Comparison of ENCODE assay signal across 9 cellular contexts in the genomic region with DNA sequence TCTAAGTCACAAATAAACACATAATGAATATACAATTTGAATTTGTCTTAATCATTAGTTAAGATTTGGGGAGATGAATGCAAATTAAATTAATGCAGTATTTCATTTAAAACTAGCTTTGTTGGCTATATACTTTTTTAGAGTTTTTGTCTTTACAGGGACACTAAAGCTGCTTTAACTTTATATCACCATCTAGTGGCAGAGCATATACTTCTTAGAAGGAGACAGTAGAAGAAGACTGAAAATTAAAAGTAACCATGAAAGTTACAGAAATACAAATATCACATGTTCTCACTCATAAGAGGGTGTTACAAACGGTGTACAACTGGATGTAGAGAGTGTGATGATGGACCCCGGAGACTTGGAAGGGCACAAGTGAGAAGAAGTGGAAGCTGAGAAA.
DNase-seq lines count a peak whose midpoint lies in the region; TF ChIP-seq lines count a peak whose summit lies in the region.
"Had no signal": no experiment of that assay in that cellular context is flagged by ENCODE, and none has a peak within 500 bp of the region (broad histone marks: within the 10 kb centered on the region; RNA-seq: fewer than 3 reads in every experiment).

No MANE protein-coding gene starts in this region.

- no peak overlapping the region for H3K9ac ChIP-seq in adipocyte (ENCODE audit: low read length)

- intact Hi-C loops in tibial artery (cut with DNase I; ENCODE audit: low total_unique reads): no loop called here

- H3K27me3 ChIP-seq in adipocyte (replicated peaks; ENCODE audit: control insufficient read depth, insufficient read depth, low read length) (no peaks in the 10 kb centered on the region), tibial artery (no peaks in the 10 kb centered on the region)

- H3K9me3 ChIP-seq in adipocyte (ENCODE audit: control insufficient read depth, low read length) (no peaks in the 10 kb centered on the region), tibial artery (no peaks in the 10 kb centered on the region)

- no peaks in the 10 kb centered on the region for H3K4me1 ChIP-seq in adipocyte (ENCODE audit: control insufficient read depth, insufficient read depth, low read length)
- no peaks in the 10 kb centered on the region for H3K4me1 ChIP-seq in tibial artery

- H3K27ac ChIP-seq in tibial artery: no peak overlapping the region
- H3K27ac ChIP-seq: SK-N-MC had no signal

- TF ChIP-seq CTCF in LNCaP clone FGC (IDR thresholded peaks at IDR 0.05; ENCODE audit: control insufficient read depth, extremely low read depth, insufficient read depth) (peak; percentile 62), tibial artery (IDR thresholded peaks at IDR 0.05) (no peak)

- DNase-seq in NOMO-1 treated with DMSO at 0.1 percent for 48 hours (lab: John Stamatoyannopoulos, UW; ENCODE audit: unreplicated experiment): peak; percentile 28
- no peak for DNase-seq in NOMO-1 treated with dmso at 0.1 percent for 144 hours (lab: John Stamatoyannopoulos, UW; ENCODE audit: unreplicated experiment)
- peak; percentile 10 for DNase-seq in LNCaP clone FGC (ENCODE audit: low read depth)
- peak; percentile 62 for DNase-seq in adipocyte (ENCODE audit: low read depth)
- peak; percentile 62 for DNase-seq in renal cortical epithelial cell (ENCODE audit: low read depth)
- DNase-seq in tibial artery: no peak
- DNase-seq in mucosa of gallbladder (ENCODE audit: low spot score): no peak
- no peak for DNase-seq in effector CD4-positive, alpha-beta T cell

- no peak overlapping the region for H3K4me3 ChIP-seq in LNCaP clone FGC (ENCODE audit: low read depth, low read length)
- no peak overlapping the region for H3K4me3 ChIP-seq in adipocyte (ENCODE audit: low read length)
- H3K4me3 ChIP-seq in tibial artery: no peak overlapping the region
- H3K4me3 ChIP-seq: SK-N-MC had no signal

- H3K36me3 ChIP-seq in adipocyte (ENCODE audit: control insufficient read depth, insufficient read depth, low read length, severe bottlenecking): no peaks in the 10 kb centered on the region
- H3K36me3 ChIP-seq in tibial artery: no peaks in the 10 kb centered on the region

Comparison
In these comparisons a context has a peak if more than half of its experiments do, and no peak if none do; other contexts are left out.
1. DNase-seq: peak in NOMO-1 treated with DMSO at 0.1 percent for 48 hours (single experiment), LNCaP clone FGC (single experiment), adipocyte (single experiment) and renal cortical epithelial cell (single experiment); none in NOMO-1 treated with dmso at 0.1 percent for 144 hours (single experiment), tibial artery (0 of 2), mucosa of gallbladder (single experiment) and effector CD4-positive, alpha-beta T cell (single experiment).